In the genomic region with DNA sequence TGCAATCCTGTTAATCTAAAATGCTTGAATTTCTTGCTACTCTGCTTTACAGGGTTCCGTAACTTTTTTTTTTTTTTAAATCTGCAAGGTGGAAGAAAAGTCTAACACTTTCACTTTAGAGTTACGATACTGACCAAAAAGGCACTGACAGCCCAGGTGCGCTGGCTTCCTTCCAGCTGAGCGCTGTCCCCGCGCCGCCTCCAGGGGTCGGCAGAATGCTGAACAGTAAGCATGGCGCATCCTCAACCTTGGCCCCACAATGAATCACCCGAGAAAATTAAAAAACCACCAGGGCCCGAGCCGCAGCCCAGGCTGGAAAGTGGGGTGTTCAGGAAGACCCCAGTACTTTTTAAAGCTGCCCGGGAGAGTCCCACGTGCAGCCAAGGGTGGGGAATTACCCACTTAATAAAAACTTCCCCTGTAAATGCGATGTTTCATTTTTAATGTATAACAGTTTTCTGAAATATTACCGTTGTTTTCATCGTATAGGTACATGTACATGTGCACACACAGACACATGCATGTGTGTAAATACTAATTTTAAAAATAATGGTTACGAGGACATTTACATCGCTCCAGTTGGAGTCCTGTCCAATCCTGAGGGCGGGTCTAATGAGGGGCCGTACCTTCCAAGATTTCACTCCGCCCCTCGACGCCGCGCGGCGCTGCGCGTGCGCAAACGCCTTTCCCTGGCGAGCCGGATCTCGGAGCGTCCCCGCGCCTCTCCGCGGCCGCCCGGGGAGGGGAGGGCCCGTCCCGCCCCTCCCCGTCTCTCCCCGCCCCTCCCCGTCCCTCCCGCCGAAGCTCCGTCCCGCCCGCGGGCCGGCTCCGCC, we compare ENCODE assay signal across 8 cellular contexts. TPM values are rescaled to one million over a fixed set of nuclear protein-coding genes. Genes with fewer than 3 reads are reported as not detected.
DNase-seq lines count a peak whose midpoint lies in the region; ATAC-seq and TF ChIP-seq lines count a peak whose summit lies in the region.

No MANE protein-coding gene starts in this region.

- TF ChIP-seq CTCF in kidney epithelial cell (IDR thresholded peaks at IDR 0.05; ENCODE audit: insufficient read depth, low read length, poor library complexity, severe bottlenecking) = peak; percentile 89

- DNase-seq in AML-193 (lab: John Stamatoyannopoulos, UW) (peak; percentile 93 to 96), NCI-H446 treated with DMSO at 0.1 percent for 48 hours (lab: John Stamatoyannopoulos, UW) (peak; percentile 85), cerebellum (ENCODE audit: low spot score) (peak; percentile 97), kidney epithelial cell (ENCODE audit: low read depth) (peak; percentile 59)
- DNase-seq in activated CD4-positive, alpha-beta T cell treated with anti-CD3 and anti-CD28 coated beads for 1 hour = peak; percentile 94
- peak; percentile 91 to 95 for DNase-seq in stimulated activated CD4-positive, alpha-beta T cell treated with anti-CD3 and anti-CD28 coated beads, Interleukin-15, amount 100 ng/mL, for 1 hour (ENCODE audit: low read depth in 1 of 2, low spot score in 1 of 2)

- no peaks in the 10 kb centered on the region for H3K27me3 ChIP-seq in kidney epithelial cell (ENCODE audit: control insufficient read depth, insufficient read depth, low read length)

- H3K36me3 ChIP-seq in kidney epithelial cell (ENCODE audit: control insufficient read depth, insufficient read depth, low read length) = no peaks in the 10 kb centered on the region

- H3K4me3 ChIP-seq in kidney epithelial cell (ENCODE audit: low read depth, low read length) = peak overlapping the region; percentile 91

- peak; percentile 76 for ATAC-seq in GM19043 (IDR thresholded peaks at IDR 0.05; ENCODE audit: low read depth, unreplicated experiment)
- peak; percentile 71 for ATAC-seq in HG03378 (IDR thresholded peaks at IDR 0.05; ENCODE audit: unreplicated experiment)

RNA-seq across cellular contexts. Expression of a gene that starts 0.4 kb away (rescaled TPM):
- total RNA-seq in cerebellum (31.5 TPM), kidney epithelial cell (39.1 and 42.3 TPM in 2 replicates)

RNA-seq across cellular contexts. Expression of a gene that starts 19.9 kb away (rescaled TPM):
- total RNA-seq in cerebellum (33.9 TPM), kidney epithelial cell (26.5 and 34.6 TPM in 2 replicates)

Comparison
In these comparisons a context has a peak if more than half of its experiments do, and no peak if none do; other contexts are left out.
1. Peak in every context shown above with its lines: DNase-seq, ATAC-seq and H3K4me3 ChIP-seq.